ENCODE assay signal across 20 cellular contexts in the genomic region with DNA sequence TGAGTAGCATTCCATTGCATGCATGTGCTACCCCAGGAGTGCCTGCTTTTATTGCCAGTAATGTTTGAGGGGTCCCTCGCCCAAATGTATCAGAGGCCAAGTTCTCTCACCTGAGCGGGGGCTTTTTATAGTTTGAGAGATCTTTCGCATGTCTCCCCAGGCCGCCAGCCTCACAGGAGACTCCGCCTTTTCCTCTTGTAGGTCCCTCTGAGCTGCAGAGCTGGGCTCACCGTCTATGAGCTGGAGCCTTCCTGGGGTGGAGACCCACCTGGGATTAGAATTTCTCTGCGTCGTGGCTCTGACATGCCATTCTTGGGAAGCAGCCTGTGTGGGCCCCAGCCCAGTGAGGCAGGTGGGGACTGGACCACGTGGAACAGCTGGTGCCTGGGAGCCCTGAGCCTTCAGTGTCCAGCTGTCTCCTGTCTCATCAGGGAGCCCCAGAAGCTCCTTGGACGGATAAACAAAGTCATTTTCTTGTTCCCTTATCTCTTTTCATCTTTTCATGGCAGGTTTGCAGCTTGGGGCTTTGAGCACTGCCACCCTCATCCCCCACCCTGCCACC.
DNase-seq lines count a peak whose midpoint lies in the region; ATAC-seq and TF ChIP-seq lines count a peak whose summit lies in the region.
"Had no signal": no experiment of that assay in that cellular context is flagged by ENCODE, and none has a peak within 500 bp of the region (broad histone marks: within the 10 kb centered on the region; RNA-seq: fewer than 3 reads in every experiment).

No MANE protein-coding gene starts in this region.

- CTCF ChIA-PET in CD4-positive, alpha-beta T cell (lab: Charles Lee), result no interaction called here

- no peaks in the 10 kb centered on the region for H3K9me3 Mint-ChIP-seq in CD4-positive, alpha-beta T cell

- DNase-seq in NCI-H524 (lab: John Stamatoyannopoulos, UW) (peak; percentile 50 to 79), NCI-H524 treated with DMSO at 0.1 percent for 48 hours (lab: John Stamatoyannopoulos, UW) (no peak), SJCRH30 (peak; percentile 75 to 82), myocyte (ENCODE audit: low read depth) (peak; percentile 64), Peyer's patch (no peak), DMS153 (lab: John Stamatoyannopoulos, UW) (no peak)
- DNase-seq in CD4-positive, alpha-beta T cell, result no peak
- DNase-seq in activated naive CD4-positive, alpha-beta T cell (lab: John Stamatoyannopoulos, UW), result no peak
- DNase-seq: 8988T; GDM1; Karpas-422; NCI-H1417 treated with DMSO at 0.1 percent for 48 hours; NCI-H2081; NCI-H2227 treated with DMSO at 0.1 percent for 48 hours; NCI-H526 treated with DMSO at 0.1 percent for 48 hours; NK-92 treated with Interleukin-12 subunit alpha and Interleukin-12 subunit beta, amount 100 ng/mL, for 24 hours; SW 1271 had no signal

- no peaks in the 10 kb centered on the region for H3K27me3 Mint-ChIP-seq in CD4-positive, alpha-beta T cell

- no peak overlapping the region for H3K27ac Mint-ChIP-seq in CD4-positive, alpha-beta T cell

- H3K4me3 Mint-ChIP-seq in CD4-positive, alpha-beta T cell, result no peak overlapping the region

- H3K4me1 Mint-ChIP-seq in CD4-positive, alpha-beta T cell (ENCODE audit: low read depth), result peaks cover 52% of the 10 kb centered on the region

- H3K27ac ChIP-seq in CD4-positive, alpha-beta T cell (ENCODE audit: low read depth, low read length), result no peak overlapping the region
- H3K27ac ChIP-seq in SJCRH30 (peak overlapping the region; percentile 32), Peyer's patch (no peak overlapping the region)
- H3K27ac ChIP-seq: HL-60 had no signal

- peak; percentile 37 for ATAC-seq in CD4-positive, alpha-beta T cell (ENCODE audit: poor library complexity)
- ATAC-seq: Right ventricle myocardium inferior had no signal

- POLR2A ChIA-PET in CD4-positive, alpha-beta T cell (lab: Charles Lee), result interaction anchor here (0.9 to 1.8 kb wide), 3 partner anchors 9 to 18 kb away, joined by 3 to 4 read pairs (median 4); no protein-coding TSS in a partner anchor

- H3K4me1 ChIP-seq in SJCRH30 (peaks cover 31% of the 10 kb centered on the region), Peyer's patch (no peaks in the 10 kb centered on the region)
- H3K4me1 ChIP-seq: HAP-1 had no signal

- no peak for TF ChIP-seq CTCF in CD4-positive, alpha-beta T cell (IDR thresholded peaks at IDR 0.05)
- TF ChIP-seq CTCF in Peyer's patch (IDR thresholded peaks at IDR 0.05), result no peak

- no peaks in the 10 kb centered on the region for H3K36me3 Mint-ChIP-seq in CD4-positive, alpha-beta T cell (ENCODE audit: low read depth)

- intact Hi-C loops in CD4-positive, alpha-beta T cell (cut with DNase I, micrococcal nuclease), result no loop called here

- H3K36me3 ChIP-seq in SJCRH30, result no peaks in the 10 kb centered on the region
- H3K36me3 ChIP-seq in Peyer's patch, result no peaks in the 10 kb centered on the region
- H3K36me3 ChIP-seq: HAP-1 had no signal

- no peaks in the 10 kb centered on the region for H3K27me3 ChIP-seq in CD4-positive, alpha-beta T cell (ENCODE audit: control insufficient read depth, insufficient read depth, low read length)
- H3K27me3 ChIP-seq in SJCRH30 (no peaks in the 10 kb centered on the region), Peyer's patch (no peaks in the 10 kb centered on the region)

- H3K9me3 ChIP-seq in CD4-positive, alpha-beta T cell (ENCODE audit: control insufficient read depth, low read length), result no peaks in the 10 kb centered on the region
- H3K9me3 ChIP-seq in SJCRH30 (replicated peaks) (no peaks in the 10 kb centered on the region; the same call in 1 of the 2 replicates), Peyer's patch (no peaks in the 10 kb centered on the region)
- H3K9me3 ChIP-seq: HAP-1 had no signal

- H3K4me3 ChIP-seq in SJCRH30 (no peak overlapping the region), Peyer's patch (no peak overlapping the region)
- H3K4me3 ChIP-seq: HAP-1 had no signal

- no peak for TF ChIP-seq POLR2A in Peyer's patch (IDR thresholded peaks at IDR 0.05)

Comparison
In these comparisons a context has a peak if more than half of its experiments do, and no peak if none do; other contexts are left out.
1. DNase-seq: peak in NCI-H524 (2 of 2), SJCRH30 (2 of 2) and myocyte (single experiment); none in NCI-H524 treated with DMSO at 0.1 percent for 48 hours (single experiment), CD4-positive, alpha-beta T cell (0 of 10), activated naive CD4-positive, alpha-beta T cell (0 of 4), Peyer's patch (0 of 3) and DMS153 (single experiment).